In genomic region chr10:130137077-130137448, GRCh38 we compare ENCODE assay signal across 8 cellular contexts. TPM values are rescaled to one million over a fixed set of nuclear protein-coding genes. Genes with fewer than 3 reads are reported as not detected.
DNase-seq lines count a peak whose midpoint lies in the region; ATAC-seq, FAIRE-seq and TF ChIP-seq lines count a peak whose summit lies in the region.

No MANE protein-coding gene starts in this region.

- peak overlapping the region; percentile 84 for H3K4me3 Mint-ChIP-seq in Caco-2 (ENCODE audit: unreplicated experiment)

- H3K4me3 ChIP-seq in Caco-2 (ENCODE audit: low read depth, low read length) = peak overlapping the region; percentile 95
- H3K4me3 ChIP-seq in astrocyte of the spinal cord (ENCODE audit: low read depth, low read length) = peak overlapping the region; percentile 55
- peak overlapping the region; percentile 97 to 99 (median 98) for H3K4me3 ChIP-seq in right lobe of liver
- H3K4me3 ChIP-seq in upper lobe of right lung = peak overlapping the region; percentile 71

- peak overlapping the region; percentile 34 for H3K27ac Mint-ChIP-seq in Caco-2 (ENCODE audit: unreplicated experiment)

- H3K27me3 Mint-ChIP-seq in Caco-2 (ENCODE audit: insufficient read depth, unreplicated experiment) = no peaks in the 10 kb centered on the region

- TSS peak; percentile 33 for BruUV-seq in Caco-2 (replicated peaks; lab: Mats Ljungman, UMichigan)

- H3K27me3 ChIP-seq in Caco-2 (replicated peaks; ENCODE audit: control insufficient read depth, insufficient read depth, low read length) (no peaks in the 10 kb centered on the region), right lobe of liver (no peaks in the 10 kb centered on the region), upper lobe of right lung (no peaks in the 10 kb centered on the region)

- H3K36me3 ChIP-seq in Caco-2 (ENCODE audit: control insufficient read depth, insufficient read depth, low read length) = no peaks in the 10 kb centered on the region
- peaks cover 22% of the 10 kb centered on the region for H3K36me3 ChIP-seq in KOPT-K1 (ENCODE audit: insufficient read depth, low read length)
- H3K36me3 ChIP-seq in right lobe of liver = no peaks in the 10 kb centered on the region
- no peaks in the 10 kb centered on the region for H3K36me3 ChIP-seq in upper lobe of right lung

- no peak for FAIRE-seq in HTR-8/SVneo (lab: Jason Lieb, UNC)

- peak overlapping the region; percentile 75 for H3K27ac ChIP-seq in KOPT-K1 (ENCODE audit: low read depth, low read length, poor library complexity, severe bottlenecking)
- H3K27ac ChIP-seq in right lobe of liver = peak overlapping the region; percentile 19 to 84 (median 71)
- peak overlapping the region; percentile 85 for H3K27ac ChIP-seq in upper lobe of right lung

- no peak for TF ChIP-seq CTCF in Caco-2 (IDR thresholded peaks at IDR 0.05; ENCODE audit: insufficient read depth in 1 of 2, low read depth in 1 of 2, low read length in 1 of 2, severe bottlenecking in 1 of 2, unreplicated experiment in 1 of 2)
- no peak for TF ChIP-seq CTCF in astrocyte of the spinal cord (IDR thresholded peaks at IDR 0.05; ENCODE audit: low read depth, low read length)
- no peak for TF ChIP-seq CTCF in right lobe of liver (IDR thresholded peaks at IDR 0.05)
- TF ChIP-seq CTCF in upper lobe of right lung (IDR thresholded peaks at IDR 0.05) = no peak

- H3K36me3 Mint-ChIP-seq in Caco-2 (ENCODE audit: insufficient read depth, unreplicated experiment) = peaks cover 32% of the 10 kb centered on the region

- CTCF ChIA-PET in Caco-2 (lab: Charles Lee) = interaction anchor here (0.8 to 2.5 kb wide), 2 partner anchors 26 to 43 kb away, joined by 3 to 33 read pairs; partner anchors contain the start of gene C10orf143

- intact Hi-C loops in Caco-2 (cut with micrococcal nuclease; ENCODE audit: unreplicated experiment) (loop anchor here (2.0 kb wide), 1 partner anchor 42 kb away; no protein-coding TSS in a partner anchor), right lobe of liver (cut with DNase I) (no loop called here), upper lobe of right lung (cut with DNase I) (no loop called here)

- peak in 2 of 4 donors; percentile 2 to 9 for ATAC-seq in right lobe of liver
- no peak for ATAC-seq in upper lobe of right lung

- DNase-seq in Caco-2 = peak in 1 of 2 experiments; percentile 13
- peak; percentile 36 for DNase-seq in astrocyte of the spinal cord (ENCODE audit: low read depth, low spot score)
- no peak for DNase-seq in right lobe of liver
- DNase-seq in upper lobe of right lung = no peak
- DNase-seq in effector CD8-positive, alpha-beta T cell (lab: John Stamatoyannopoulos, UW) = no peak
- DNase-seq in HTR-8/SVneo (ENCODE audit: insufficient read length, low spot score) = no peak
- DNase-seq in DMS153 treated with DMSO at 0.1 percent for 48 hours (lab: John Stamatoyannopoulos, UW; ENCODE audit: unreplicated experiment) = no peak

- no peaks in the 10 kb centered on the region for H3K9me3 ChIP-seq in Caco-2
- H3K9me3 ChIP-seq in KOPT-K1 (ENCODE audit: insufficient read depth, low read length, poor library complexity, severe bottlenecking) = no peaks in the 10 kb centered on the region
- no peaks in the 10 kb centered on the region for H3K9me3 ChIP-seq in right lobe of liver
- no peaks in the 10 kb centered on the region for H3K9me3 ChIP-seq in upper lobe of right lung

- H3K4me1 ChIP-seq in Caco-2 (peaks cover 10% of the 10 kb centered on the region), right lobe of liver (peaks cover 0 to 14% (median 6%) of the 10 kb centered on the region in 4 donors), upper lobe of right lung (peaks cover 27% of the 10 kb centered on the region)

- no peaks in the 10 kb centered on the region for H3K9me3 Mint-ChIP-seq in Caco-2 (ENCODE audit: unreplicated experiment)

- TF ChIP-seq POLR2A in right lobe of liver (IDR thresholded peaks at IDR 0.05) = no peak

- POLR2A ChIA-PET in Caco-2 (lab: Charles Lee) = interaction anchor here (1.6 to 1.9 kb wide), 2 partner anchors 9 to 26 kb away, joined by 5 to 66 read pairs; partner anchors contain the start of gene C10orf143

- in situ Hi-C loops in astrocyte of the spinal cord (cut with HindIII; ENCODE audit: low sequenced_read_pairs) = no loop called here

- H3K4me1 Mint-ChIP-seq in Caco-2 (ENCODE audit: low read depth, unreplicated experiment) = peaks cover 8% of the 10 kb centered on the region

- 2% methylated on average over 6 of the region's 10 CpGs for WGBS in right lobe of liver (ENCODE audit: insufficient coverage, low coverage, low lambda C conversion rate, missing lambda C conversion rate)

RNA-seq across cellular contexts. Expression of gene GLRX3, which starts 0.9 kb away (rescaled TPM):
- total RNA-seq in Caco-2 (2022) (191 and 195 TPM in 2 replicates), right lobe of liver (10 to 100 TPM; 23.5 to 50.6 (median 33.4) TPM), upper lobe of right lung (53.1 TPM)

RNA-seq across cellular contexts. Expression of gene C10orf143, which starts 26.4 kb away (rescaled TPM):
- total RNA-seq in Caco-2 (2022) (0.54 TPM in 1 of 2 replicates, not detected in the other), right lobe of liver (1 to 10 TPM in 5 of 6 experiments, under 1 TPM in 1; 0.68 to 2.9 (median 1.6) TPM), upper lobe of right lung (3.4 TPM)
